In genomic region chr7:27182861-27183681, GRCh38 we compare ENCODE assay signal across 10 cellular contexts. TPM values are rescaled to one million over a fixed set of nuclear protein-coding genes. Genes with fewer than 3 reads are reported as not detected.
DNase-seq lines count a peak whose midpoint lies in the region; ATAC-seq and TF ChIP-seq lines count a peak whose summit lies in the region.
"Had no signal": no experiment of that assay in that cellular context is flagged by ENCODE, and none has a peak within 500 bp of the region (broad histone marks: within the 10 kb centered on the region; RNA-seq: fewer than 3 reads in every experiment).

No MANE protein-coding gene starts in this region.

- peak overlapping the region; percentile 85 for H3K9ac ChIP-seq in HCT116 (ENCODE audit: low read length)

- TF ChIP-seq CTCF in CD8-positive, alpha-beta T cell (IDR thresholded peaks at IDR 0.05) = no peak
- no peak for TF ChIP-seq CTCF in HCT116 (IDR thresholded peaks at IDR 0.05 in 2 of 3, conservative IDR thresholded peaks at IDR 0.05 in 1 of 3; ENCODE audit: borderline replicate concordance in 1 of 3, insufficient read depth in 1 of 3, low read depth in 2 of 3, low read length in 2 of 3)
- no peak for TF ChIP-seq CTCF in adrenal gland (IDR thresholded peaks at IDR 0.05)
- no peak for TF ChIP-seq CTCF in neural crest cell (conservative IDR thresholded peaks at IDR 0.05)

- intact Hi-C loops in CD8-positive, alpha-beta T cell (cut with DNase I, micrococcal nuclease) = loop anchor here in 1 of 2 experiments (1.0 kb wide), 1 partner anchor 10 kb away; no protein-coding TSS in a partner anchor
- intact Hi-C loops in HCT116 (cut with micrococcal nuclease) (no loop called here), adrenal gland (cut with DNase I) (loop anchor here in 1 of 2 donors (10.0 kb wide), 1 partner anchor 1308 kb away; no protein-coding TSS in a partner anchor)

- H3K27ac Mint-ChIP-seq in CD8-positive, alpha-beta T cell = no peak overlapping the region
- H3K27ac Mint-ChIP-seq in neural crest cell (ENCODE audit: unreplicated experiment) = no peak overlapping the region

- H3K9me3 Mint-ChIP-seq in CD8-positive, alpha-beta T cell = no peaks in the 10 kb centered on the region
- H3K9me3 Mint-ChIP-seq in neural crest cell = no peaks in the 10 kb centered on the region

- no peak overlapping the region for H3K27ac ChIP-seq in CD8-positive, alpha-beta T cell (ENCODE audit: low read depth, low read length)
- H3K27ac ChIP-seq in HCT116 (ENCODE audit: low read depth, low read length) = peak overlapping the region; percentile 88
- no peak overlapping the region for H3K27ac ChIP-seq in adrenal gland

- peaks cover 19% of the 10 kb centered on the region; the same call in 1 of the 2 replicates for H3K79me2 ChIP-seq in HCT116 (ENCODE audit: insufficient read depth, low read length)

- peaks cover 47% of the 10 kb centered on the region for H3K4me1 Mint-ChIP-seq in CD8-positive, alpha-beta T cell (ENCODE audit: low read depth)
- peaks cover 5% of the 10 kb centered on the region for H3K4me1 Mint-ChIP-seq in neural crest cell

- CTCF ChIA-PET in CD8-positive, alpha-beta T cell (lab: Charles Lee) = interaction anchor here (0.8 to 3.3 kb wide), 8 partner anchors 12 to 32 kb away, joined by 3 to 10 read pairs (median 4); partner anchors contain the start of gene HOXA3
- CTCF ChIA-PET in HCT116 (lab: Charles Lee) = interaction anchor here (1.4 kb wide), 1 partner anchor 13 kb away, joined by 5 read pairs; no protein-coding TSS in a partner anchor

- H3K27me3 Mint-ChIP-seq in CD8-positive, alpha-beta T cell (ENCODE audit: low read depth) = peaks cover 74% of the 10 kb centered on the region
- peaks cover 100% of the 10 kb centered on the region for H3K27me3 Mint-ChIP-seq in neural crest cell (ENCODE audit: low read depth)

- H3K4me3 ChIP-seq in CD8-positive, alpha-beta T cell (ENCODE audit: low read depth, low read length) = no peak overlapping the region
- H3K4me3 ChIP-seq in HCT116 (replicated peaks in 1 of 2; ENCODE audit: low read depth in 1 of 2, low read length in 2 of 2) (peak overlapping the region; percentile 70 to 85), adrenal gland (no peak overlapping the region)
- H3K4me3 ChIP-seq: lung had no signal

- no peaks in the 10 kb centered on the region for H3K9me3 ChIP-seq in CD8-positive, alpha-beta T cell (ENCODE audit: low read length)
- H3K9me3 ChIP-seq in HCT116 (ENCODE audit: control insufficient read depth in 1 of 2, insufficient read depth in 1 of 2, low read depth in 1 of 2, low read length in 2 of 2) (no peaks in the 10 kb centered on the region), adrenal gland (replicated peaks in 1 of 3) (no peaks in the 10 kb centered on the region)

- no peaks in the 10 kb centered on the region for H3K9me2 ChIP-seq in HCT116 (ENCODE audit: insufficient read depth)

- peak overlapping the region; percentile 11 for H3K4me3 Mint-ChIP-seq in CD8-positive, alpha-beta T cell
- peak overlapping the region; percentile 0 for H3K4me3 Mint-ChIP-seq in neural crest cell

- peak in 1 of 7 experiments; percentile 48 for DNase-seq in CD8-positive, alpha-beta T cell
- DNase-seq in HCT116 (ENCODE audit: low read depth, low spot score) (no peak), adrenal gland (peak in 5 of 7 donors; percentile 13 to 43 (median 14)), neural crest cell (ENCODE audit: low read depth, low spot score) (no peak)
- DNase-seq: SHP77 treated with DMSO at 0.1 percent for 48 hours had no signal

- H3K36me3 Mint-ChIP-seq in CD8-positive, alpha-beta T cell = no peaks in the 10 kb centered on the region
- peaks cover 5% of the 10 kb centered on the region for H3K36me3 Mint-ChIP-seq in neural crest cell (ENCODE audit: low read depth)

- TF ChIP-seq POLR2A in HCT116 (IDR thresholded peaks at IDR 0.05; ENCODE audit: borderline replicate concordance, extremely low read depth, insufficient read depth, insufficient read length) (no peak), adrenal gland (IDR thresholded peaks at IDR 0.05) (no peak)

- ATAC-seq in CD8-positive, alpha-beta T cell = no peak
- ATAC-seq in HCT116 = no peak
- no peak for ATAC-seq in GM19035 (IDR thresholded peaks at IDR 0.05; ENCODE audit: unreplicated experiment)
- ATAC-seq in activated CD4-positive, CD25-positive, alpha-beta regulatory T cell treated with anti-CD3 and anti-CD28 coated beads, Interleukin-2, amount 50 U/mL, for 24 hours = no peak
- ATAC-seq in GM21528 (IDR thresholded peaks at IDR 0.05; ENCODE audit: low FRiP score, unreplicated experiment) = no peak
- no peak for ATAC-seq in GM19328 (IDR thresholded peaks at IDR 0.05; ENCODE audit: unreplicated experiment)

- H4K20me1 ChIP-seq in HCT116 (ENCODE audit: insufficient read depth) = no peaks in the 10 kb centered on the region

- RAD21 ChIA-PET in HCT116 (lab: Charles Lee; ENCODE audit: low non-redundant PET in 1 of 2, low total read pairs in 2 of 2, uncharacterized antibody in 2 of 2, unreplicated experiment in 2 of 2) = no interaction called here

- BruUV-seq in HCT116 (replicated peaks; lab: Mats Ljungman, UMichigan) = no TSS peak

- H3K27me3 ChIP-seq in CD8-positive, alpha-beta T cell (ENCODE audit: insufficient read depth, low read length) = peaks cover 85% of the 10 kb centered on the region
- H3K27me3 ChIP-seq in HCT116 (ENCODE audit: insufficient read depth, low read length) = no peaks in the 10 kb centered on the region
- H3K27me3 ChIP-seq in adrenal gland = peaks cover 97% of the 10 kb centered on the region

- WGBS in adrenal gland, 4 donors = 15 to 27% (median 18%) methylated on average over 17 to 39 of the region's 39 CpGs

- H3K4me2 ChIP-seq in HCT116 (ENCODE audit: low read length) = peak overlapping the region; percentile 100

- H3K36me3 ChIP-seq in CD8-positive, alpha-beta T cell (ENCODE audit: insufficient read depth, low read length) = no peaks in the 10 kb centered on the region
- H3K36me3 ChIP-seq in HCT116 (ENCODE audit: control insufficient read depth in 1 of 2, insufficient read depth in 2 of 2, low read length in 2 of 2) (no peaks in the 10 kb centered on the region), adrenal gland (replicated peaks in 1 of 2) (no peaks in the 10 kb centered on the region)

- TF ChIP-seq RAD21 in HCT116 (IDR thresholded peaks at IDR 0.05; ENCODE audit: low read depth) = no peak

- peaks cover 42% of the 10 kb centered on the region for H3K4me1 ChIP-seq in CD8-positive, alpha-beta T cell (ENCODE audit: insufficient read depth, low read length)
- peaks cover 28 to 54% of the 10 kb centered on the region in 2 experiments for H3K4me1 ChIP-seq in HCT116 (ENCODE audit: control insufficient read depth in 1 of 2, insufficient read depth in 2 of 2, low read length in 2 of 2)
- H3K4me1 ChIP-seq in adrenal gland (replicated peaks in 1 of 2) = peaks cover 19 to 21% of the 10 kb centered on the region in 2 donors

- POLR2A ChIA-PET in CD8-positive, alpha-beta T cell (lab: Charles Lee) = interaction anchor here (0.6 to 1.3 kb wide), 4 partner anchors 9 to 16 kb away, joined by 3 read pairs; partner anchors contain the start of gene HOXA10
- POLR2A ChIA-PET in HCT116 (lab: Charles Lee) = interaction anchor here (1.6 kb wide), 1 partner anchor 13 kb away, joined by 3 read pairs; no protein-coding TSS in a partner anchor

- no peak overlapping the region for H2AFZ ChIP-seq in HCT116 (ENCODE audit: low read depth, low read length, poor library complexity, severe bottlenecking)

RNA-seq across cellular contexts. Expression of gene HOXA11, which starts 2.0 kb away (rescaled TPM):
- total RNA-seq in CD8-positive, alpha-beta T cell = not detected
- total RNA-seq in HCT116 (2021; ENCODE audit: unreplicated experiment) (6.8 TPM), adrenal gland (1 to 10 TPM in 5 of 8 donors, under 1 TPM in 2, not detected in 1; 0.13 to 2.4 (median 1.2) TPM), neural crest cell (not detected in 2 replicates)
- polyA plus RNA-seq in HCT116 (2012) = 3.9 and 4.6 TPM in 2 replicates
- 1 to 10 TPM in 1 of 3 donors, under 1 TPM in 2; 0.20 to 3.0 (median 0.40) TPM for polyA plus RNA-seq in adrenal gland
- total RNA-seq: lung had no signal
- polyA plus RNA-seq: lung had no signal

RNA-seq across cellular contexts. Expression of gene HOXA10, which starts 9.0 kb away (rescaled TPM):
- total RNA-seq in CD8-positive, alpha-beta T cell = not detected
- total RNA-seq in HCT116 (2021; ENCODE audit: unreplicated experiment) (19.6 TPM), adrenal gland (10 to 100 TPM in 6 of 8 donors, 1 to 10 TPM in 2; 7.8 to 14.7 (median 12.2) TPM), neural crest cell (0.35 TPM in 1 of 2 replicates, not detected in the other)
- polyA plus RNA-seq in HCT116 (2012) = 7.9 and 13.3 TPM in 2 replicates
- polyA plus RNA-seq in adrenal gland = 10 to 100 TPM in 1 of 3 donors, 1 to 10 TPM in 2; 3.8 to 14.1 (median 4.2) TPM

RNA-seq across cellular contexts. Expression of gene HOXA13, which starts 16.8 kb away (rescaled TPM):
- not detected for total RNA-seq in CD8-positive, alpha-beta T cell
- total RNA-seq in HCT116 (2021; ENCODE audit: unreplicated experiment) (3.6 TPM), adrenal gland (1 to 10 TPM in 1 of 8 donors, under 1 TPM in 7; 0.19 to 1.4 (median 0.62) TPM), neural crest cell (not detected in 2 replicates)
- polyA plus RNA-seq in HCT116 (2012) = 0.91 and 1.3 TPM in 2 replicates
- 1 to 10 TPM in 1 of 3 donors, under 1 TPM in 2; 0.17 to 1.1 (median 0.24) TPM for polyA plus RNA-seq in adrenal gland
- total RNA-seq: lung had no signal
- polyA plus RNA-seq: lung had no signal

RNA-seq across cellular contexts. Expression of gene HOXA9, which starts 17.7 kb away (rescaled TPM):
- total RNA-seq in CD8-positive, alpha-beta T cell = not detected
- total RNA-seq in HCT116 (2021; ENCODE audit: unreplicated experiment) = 91.0 TPM
- 48.2 and 62.8 TPM in 2 replicates for polyA plus RNA-seq in HCT116 (2012)
- 10 to 100 TPM in 6 of 8 donors, 1 to 10 TPM in 2; 7.7 to 20.1 (median 12.6) TPM for total RNA-seq in adrenal gland
- polyA plus RNA-seq in adrenal gland = 10 to 100 TPM in 1 of 3 donors, 1 to 10 TPM in 2; 2.7 to 26.7 (median 4.4) TPM
- total RNA-seq in neural crest cell = 9.0 and 10.0 TPM in 2 replicates

RNA-seq across cellular contexts. Expression of gene HOXA7, which starts 26.6 kb away (rescaled TPM):
- not detected for total RNA-seq in CD8-positive, alpha-beta T cell
- total RNA-seq in HCT116 (2021; ENCODE audit: unreplicated experiment) (15.0 TPM), adrenal gland (10 to 100 TPM; 21.3 to 39.1 (median 24.9) TPM), neural crest cell (7.1 and 8.8 TPM in 2 replicates)
- 8.0 and 10.6 TPM in 2 replicates for polyA plus RNA-seq in HCT116 (2012)
- 10 to 100 TPM in 2 of 3 donors, 1 to 10 TPM in 1; 9.7 to 25.3 (median 12.4) TPM for polyA plus RNA-seq in adrenal gland

Comparison
In these comparisons a context has a peak if more than half of its experiments do, and no peak if none do; other contexts are left out.
1. DNase-seq: peak in adrenal gland (5 of 7); none in HCT116 (single experiment) and neural crest cell (single experiment).
2. H3K4me3 ChIP-seq: peak in HCT116 (2 of 2); none in CD8-positive, alpha-beta T cell (single experiment) and adrenal gland (0 of 4).